In genomic region chr7:100167912-100168323, GRCh38 we compare ENCODE assay signal across 8 cellular contexts. TPM values are rescaled to one million over a fixed set of nuclear protein-coding genes. Genes with fewer than 3 reads are reported as not detected.
DNase-seq lines count a peak whose midpoint lies in the region; ATAC-seq lines count a peak whose summit lies in the region.

No MANE protein-coding gene starts in this region.

- H3K4me3 Mint-ChIP-seq in activated CD4-positive, alpha-beta T cell treated with anti-CD3 and anti-CD28 coated beads, Interleukin-2, amount 10 ng/mL, durations not matched to agents 7 days and 5 days = peak overlapping the region; percentile 78
- H3K4me3 Mint-ChIP-seq in activated naive CD8-positive, alpha-beta T cell treated with anti-CD3 and anti-CD28 coated beads, Interleukin-2, amount 10 ng/mL, durations not matched to agents 7 days and 5 days = peak overlapping the region; percentile 79
- H3K4me3 Mint-ChIP-seq in stimulated activated naive CD8-positive, alpha-beta T cell treated with anti-CD3 and anti-CD28 coated beads, Interleukin-15, amount 100 ng/mL, for 72 hours = peak overlapping the region; percentile 82 to 89

- H3K9me3 ChIP-seq in iPS-18c (ENCODE audit: control insufficient read depth, insufficient read depth, low read length) = no peaks in the 10 kb centered on the region

- CTCF ChIA-PET in activated CD4-positive, alpha-beta T cell treated with anti-CD3 and anti-CD28 coated beads, Interleukin-2, amount 10 ng/mL, durations not matched to agents 7 days and 5 days (lab: Charles Lee) = interaction anchor here (0.9 to 2.1 kb wide), 6 partner anchors 8 to 53 kb away, joined by 3 to 7 read pairs (median 4); partner anchors contain the start of genes GPC2 and STAG3

- no peak for DNase-seq in activated CD4-positive, alpha-beta T cell treated with anti-CD3 and anti-CD28 coated beads, Interleukin-2, amount 10 ng/mL, durations not matched to agents 7 days and 5 days
- no peak for DNase-seq in activated CD4-positive, alpha-beta T cell treated with anti-CD3 and anti-CD28 coated beads, Interleukin-2, amount 50 U/mL, for 48 hours
- DNase-seq in activated naive CD8-positive, alpha-beta T cell treated with anti-CD3 and anti-CD28 coated beads, Interleukin-2, amount 10 ng/mL, durations not matched to agents 7 days and 5 days = no peak
- DNase-seq in stimulated activated naive CD8-positive, alpha-beta T cell treated with anti-CD3 and anti-CD28 coated beads, Interleukin-15, amount 100 ng/mL, for 72 hours = no peak
- no peak for DNase-seq in activated CD4-positive, CD25-positive, alpha-beta regulatory T cell treated with anti-CD3 and anti-CD28 coated beads, Interleukin-2, amount 50 U/mL, for 72 hours
- DNase-seq in DMS114 treated with DMSO at 0.1 percent for 48 hours (lab: John Stamatoyannopoulos, UW; ENCODE audit: unreplicated experiment) (no peak), SK-N-DZ (ENCODE audit: low spot score) (no peak)

- ATAC-seq in activated naive CD8-positive, alpha-beta T cell treated with anti-CD3 and anti-CD28 coated beads, Interleukin-2, amount 10 ng/mL, durations not matched to agents 7 days and 5 days (ENCODE audit: low read depth) = no peak
- ATAC-seq in stimulated activated naive CD8-positive, alpha-beta T cell treated with anti-CD3 and anti-CD28 coated beads, Interleukin-15, amount 100 ng/mL, for 72 hours = no peak

- no peaks in the 10 kb centered on the region for H3K9me3 Mint-ChIP-seq in activated CD4-positive, alpha-beta T cell treated with anti-CD3 and anti-CD28 coated beads, Interleukin-2, amount 10 ng/mL, durations not matched to agents 7 days and 5 days
- no peaks in the 10 kb centered on the region for H3K9me3 Mint-ChIP-seq in activated naive CD8-positive, alpha-beta T cell treated with anti-CD3 and anti-CD28 coated beads, Interleukin-2, amount 10 ng/mL, durations not matched to agents 7 days and 5 days
- no peaks in the 10 kb centered on the region for H3K9me3 Mint-ChIP-seq in stimulated activated naive CD8-positive, alpha-beta T cell treated with anti-CD3 and anti-CD28 coated beads, Interleukin-15, amount 100 ng/mL, for 72 hours

- peak overlapping the region; percentile 57 for H3K4me3 ChIP-seq in iPS-18c (ENCODE audit: insufficient read depth, low read depth, low read length)

- peaks cover 9% of the 10 kb centered on the region for H3K27me3 Mint-ChIP-seq in activated CD4-positive, alpha-beta T cell treated with anti-CD3 and anti-CD28 coated beads, Interleukin-2, amount 10 ng/mL, durations not matched to agents 7 days and 5 days
- H3K27me3 Mint-ChIP-seq in activated naive CD8-positive, alpha-beta T cell treated with anti-CD3 and anti-CD28 coated beads, Interleukin-2, amount 10 ng/mL, durations not matched to agents 7 days and 5 days = peaks cover 5% of the 10 kb centered on the region
- no peaks in the 10 kb centered on the region for H3K27me3 Mint-ChIP-seq in stimulated activated naive CD8-positive, alpha-beta T cell treated with anti-CD3 and anti-CD28 coated beads, Interleukin-15, amount 100 ng/mL, for 72 hours

- POLR2A ChIA-PET in activated CD4-positive, alpha-beta T cell treated with anti-CD3 and anti-CD28 coated beads, Interleukin-2, amount 10 ng/mL, durations not matched to agents 7 days and 5 days (lab: Charles Lee) = interaction anchor here (1.0 kb wide), 2 partner anchors 8 to 11 kb away, joined by 3 to 5 read pairs; no protein-coding TSS in a partner anchor
- POLR2A ChIA-PET in activated naive CD8-positive, alpha-beta T cell treated with anti-CD3 and anti-CD28 coated beads, Interleukin-2, amount 10 ng/mL, durations not matched to agents 7 days and 5 days (lab: Charles Lee) = interaction anchor here (0.6 to 3.2 kb wide), 12 partner anchors 8 to 155 kb away, joined by 3 to 22 read pairs (median 4); partner anchors contain the start of genes GPC2, LAMTOR4, STAG3 and TRAPPC14

- H3K4me1 Mint-ChIP-seq in activated CD4-positive, alpha-beta T cell treated with anti-CD3 and anti-CD28 coated beads, Interleukin-2, amount 10 ng/mL, durations not matched to agents 7 days and 5 days = peaks cover 79% of the 10 kb centered on the region
- H3K4me1 Mint-ChIP-seq in activated naive CD8-positive, alpha-beta T cell treated with anti-CD3 and anti-CD28 coated beads, Interleukin-2, amount 10 ng/mL, durations not matched to agents 7 days and 5 days = peaks cover 69% of the 10 kb centered on the region
- H3K4me1 Mint-ChIP-seq in stimulated activated naive CD8-positive, alpha-beta T cell treated with anti-CD3 and anti-CD28 coated beads, Interleukin-15, amount 100 ng/mL, for 72 hours = peaks cover 81% of the 10 kb centered on the region

- peaks cover 11% of the 10 kb centered on the region for H3K36me3 Mint-ChIP-seq in activated CD4-positive, alpha-beta T cell treated with anti-CD3 and anti-CD28 coated beads, Interleukin-2, amount 10 ng/mL, durations not matched to agents 7 days and 5 days (ENCODE audit: low read depth)
- H3K36me3 Mint-ChIP-seq in activated naive CD8-positive, alpha-beta T cell treated with anti-CD3 and anti-CD28 coated beads, Interleukin-2, amount 10 ng/mL, durations not matched to agents 7 days and 5 days = peaks cover 7% of the 10 kb centered on the region

- peak overlapping the region; percentile 94 for H3K27ac Mint-ChIP-seq in activated CD4-positive, alpha-beta T cell treated with anti-CD3 and anti-CD28 coated beads, Interleukin-2, amount 10 ng/mL, durations not matched to agents 7 days and 5 days
- peak overlapping the region; percentile 76 for H3K27ac Mint-ChIP-seq in activated naive CD8-positive, alpha-beta T cell treated with anti-CD3 and anti-CD28 coated beads, Interleukin-2, amount 10 ng/mL, durations not matched to agents 7 days and 5 days
- peak overlapping the region; percentile 38 to 94 for H3K27ac Mint-ChIP-seq in stimulated activated naive CD8-positive, alpha-beta T cell treated with anti-CD3 and anti-CD28 coated beads, Interleukin-15, amount 100 ng/mL, for 72 hours

RNA-seq across cellular contexts. Expression of gene GAL3ST4, which starts 0.5 kb away (rescaled TPM):
- 10 to 100 TPM; 14.2 to 15.6 TPM for total RNA-seq in activated CD4-positive, alpha-beta T cell treated with anti-CD3 and anti-CD28 coated beads, Interleukin-2, amount 10 ng/mL, durations not matched to agents 7 days and 5 days
- 1 to 10 TPM; 6.7 to 6.9 TPM for total RNA-seq in activated naive CD8-positive, alpha-beta T cell treated with anti-CD3 and anti-CD28 coated beads, Interleukin-2, amount 10 ng/mL, durations not matched to agents 7 days and 5 days
- polyA plus RNA-seq in SK-N-DZ (2014; cell fraction: cytosol; rRNA removed) = 5.6 and 6.3 TPM in 2 replicates
- polyA plus RNA-seq in SK-N-DZ (2014; cell fraction: nucleus; rRNA removed) = 18.9 and 32.3 TPM in 2 replicates

RNA-seq across cellular contexts. Expression of gene GPC2, which starts 9.3 kb away (rescaled TPM):
- 10 to 100 TPM; 13.9 to 20.9 TPM for total RNA-seq in activated CD4-positive, alpha-beta T cell treated with anti-CD3 and anti-CD28 coated beads, Interleukin-2, amount 10 ng/mL, durations not matched to agents 7 days and 5 days
- 10 to 100 TPM; 12.6 to 13.0 TPM for total RNA-seq in activated naive CD8-positive, alpha-beta T cell treated with anti-CD3 and anti-CD28 coated beads, Interleukin-2, amount 10 ng/mL, durations not matched to agents 7 days and 5 days
- 109 and 118 TPM in 2 replicates for polyA plus RNA-seq in SK-N-DZ (2014; cell fraction: cytosol; rRNA removed)
- polyA plus RNA-seq in SK-N-DZ (2014; cell fraction: nucleus; rRNA removed) = 183 and 215 TPM in 2 replicates

RNA-seq across cellular contexts. Expression of gene TRAPPC14, which starts 9.4 kb away (rescaled TPM):
- total RNA-seq in activated CD4-positive, alpha-beta T cell treated with anti-CD3 and anti-CD28 coated beads, Interleukin-2, amount 10 ng/mL, durations not matched to agents 7 days and 5 days = 10 to 100 TPM; 54.0 to 54.6 TPM
- 10 to 100 TPM; 52.0 to 58.4 TPM for total RNA-seq in activated naive CD8-positive, alpha-beta T cell treated with anti-CD3 and anti-CD28 coated beads, Interleukin-2, amount 10 ng/mL, durations not matched to agents 7 days and 5 days
- 9.0 and 9.4 TPM in 2 replicates for polyA plus RNA-seq in SK-N-DZ (2014; cell fraction: cytosol; rRNA removed)
- polyA plus RNA-seq in SK-N-DZ (2014; cell fraction: nucleus; rRNA removed) = 47.1 and 58.1 TPM in 2 replicates

RNA-seq across cellular contexts. Expression of gene STAG3, which starts 9.8 kb away (rescaled TPM):
- 10 to 100 TPM; 24.2 to 24.7 TPM for total RNA-seq in activated CD4-positive, alpha-beta T cell treated with anti-CD3 and anti-CD28 coated beads, Interleukin-2, amount 10 ng/mL, durations not matched to agents 7 days and 5 days
- 10 to 100 TPM; 31.1 to 38.8 TPM for total RNA-seq in activated naive CD8-positive, alpha-beta T cell treated with anti-CD3 and anti-CD28 coated beads, Interleukin-2, amount 10 ng/mL, durations not matched to agents 7 days and 5 days
- 1.8 and 2.8 TPM in 2 replicates for polyA plus RNA-seq in SK-N-DZ (2014; cell fraction: cytosol; rRNA removed)
- polyA plus RNA-seq in SK-N-DZ (2014; cell fraction: nucleus; rRNA removed) = 7.9 TPM in 2 replicates

RNA-seq across cellular contexts. Expression of gene LAMTOR4, which starts 19.2 kb away (rescaled TPM):
- 100 to 1,000 TPM; 124 to 172 TPM for total RNA-seq in activated CD4-positive, alpha-beta T cell treated with anti-CD3 and anti-CD28 coated beads, Interleukin-2, amount 10 ng/mL, durations not matched to agents 7 days and 5 days
- 100 to 1,000 TPM; 170 to 175 TPM for total RNA-seq in activated naive CD8-positive, alpha-beta T cell treated with anti-CD3 and anti-CD28 coated beads, Interleukin-2, amount 10 ng/mL, durations not matched to agents 7 days and 5 days
- polyA plus RNA-seq in SK-N-DZ (2014; cell fraction: cytosol; rRNA removed) = 174 and 196 TPM in 2 replicates
- polyA plus RNA-seq in SK-N-DZ (2014; cell fraction: nucleus; rRNA removed) = 200 and 237 TPM in 2 replicates
